ENCODE assay signal across 12 cellular contexts in the genomic region with DNA sequence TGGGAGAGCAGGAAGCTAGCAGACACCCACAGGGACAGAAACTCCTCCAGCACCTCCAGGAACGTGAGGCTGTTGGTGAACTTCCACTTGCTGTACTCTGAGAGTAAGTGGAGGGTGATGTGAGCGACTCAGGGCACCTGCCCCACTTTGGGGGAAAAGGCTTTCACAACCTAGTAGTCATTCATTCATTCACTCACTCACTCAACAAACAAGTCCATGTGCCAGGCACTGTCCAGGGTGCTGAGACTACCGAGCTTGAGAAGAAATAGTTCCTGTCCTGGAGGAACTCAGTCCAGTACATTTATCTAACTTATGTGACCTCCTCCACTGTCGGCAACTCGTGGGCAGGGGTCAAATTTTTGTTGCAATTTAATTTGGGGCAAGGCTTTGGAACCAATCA. TPM values are rescaled to one million over a fixed set of nuclear protein-coding genes. Genes with fewer than 3 reads are reported as not detected.
DNase-seq lines count a peak whose midpoint lies in the region; ATAC-seq and TF ChIP-seq lines count a peak whose summit lies in the region.
"Had no signal": no experiment of that assay in that cellular context is flagged by ENCODE, and none has a peak within 500 bp of the region (broad histone marks: within the 10 kb centered on the region; RNA-seq: fewer than 3 reads in every experiment).

No MANE protein-coding gene starts in this region.

- DNase-seq in MV-4-11 (lab: John Stamatoyannopoulos, UW) (peak; percentile 42), brain microvascular endothelial cell (peak; percentile 16), SKM-1 treated with dmso at 0.1 percent for 144 hours (lab: John Stamatoyannopoulos, UW; ENCODE audit: unreplicated experiment) (no peak), psoas muscle (no peak)
- DNase-seq in activated T-helper 1 cell treated with anti-CD3 and anti-CD28 coated beads, Interleukin-12 subunit alpha, Interleukin-12 subunit beta, Interleukin-2, Interleukin-4 antibody, amounts not matched to agents 30 ng/mL and 10 ng/mL and 1 ng/mL, durations not matched to agents 14 hours and 24 hours and 36 hours (ENCODE audit: low spot score): no peak
- DNase-seq in activated CD4-positive, CD25-positive, alpha-beta regulatory T cell (lab: John Stamatoyannopoulos, UW): no peak
- DNase-seq: activated T-cell treated with anti-CD3 and anti-CD28 coated beads, Interleukin-2, amount 50 U/mL, for 72 hours; CD8-positive, alpha-beta memory T cell; NCI-H1092; SHP77 had no signal

- H3K27me3 ChIP-seq in brain microvascular endothelial cell (replicated peaks) (no peaks in the 10 kb centered on the region), liver (ENCODE audit: control insufficient read depth in 4 of 4, insufficient read depth in 4 of 4, low read length in 3 of 4) (no peaks in the 10 kb centered on the region), psoas muscle (ENCODE audit: insufficient read depth in 3 of 3, low read length in 2 of 3) (no peaks in the 10 kb centered on the region)

- CTCF ChIA-PET in HEK293 (lab: Yijun Ruan, JAX): interaction anchor here (0.9 to 11.4 kb wide), 4 partner anchors 8 to 223 kb away, joined by 3 to 278 read pairs (median 4); no protein-coding TSS in a partner anchor

- H3K4me3 Mint-ChIP-seq in activated T-helper 1 cell treated with anti-CD3 and anti-CD28 coated beads, Interleukin-12 subunit alpha, Interleukin-12 subunit beta, Interleukin-2, Interleukin-4 antibody, amounts not matched to agents 30 ng/mL and 10 ng/mL and 1 ng/mL, durations not matched to agents 14 hours and 24 hours and 36 hours: no peak overlapping the region
- H3K4me3 Mint-ChIP-seq: activated T-cell treated with anti-CD3 and anti-CD28 coated beads, Interleukin-2, amount 50 U/mL, for 72 hours; CD8-positive, alpha-beta memory T cell had no signal

- H3K9me3 Mint-ChIP-seq in activated T-helper 1 cell treated with anti-CD3 and anti-CD28 coated beads, Interleukin-12 subunit alpha, Interleukin-12 subunit beta, Interleukin-2, Interleukin-4 antibody, amounts not matched to agents 30 ng/mL and 10 ng/mL and 1 ng/mL, durations not matched to agents 14 hours and 24 hours and 36 hours: no peaks in the 10 kb centered on the region
- H3K9me3 Mint-ChIP-seq: activated T-cell treated with anti-CD3 and anti-CD28 coated beads, Interleukin-2, amount 50 U/mL, for 72 hours; CD8-positive, alpha-beta memory T cell had no signal

- H3K9ac ChIP-seq in liver (ENCODE audit: low read depth in 1 of 2, low read length in 2 of 2): no peak overlapping the region

- intact Hi-C loops in activated T-helper 1 cell treated with anti-CD3 and anti-CD28 coated beads, Interleukin-12 subunit alpha, Interleukin-12 subunit beta, Interleukin-2, Interleukin-4 antibody, amounts not matched to agents 30 ng/mL and 10 ng/mL and 1 ng/mL, durations not matched to agents 14 hours and 24 hours and 36 hours (cut with micrococcal nuclease): loop anchor here (10.0 kb wide), 1 partner anchor 273 kb away; no protein-coding TSS in a partner anchor
- intact Hi-C loops in psoas muscle (cut with DNase I): loop anchor here (5.0 to 10.0 kb wide), 3 partner anchors 105 to 423 kb away; no protein-coding TSS in a partner anchor

- H3K27ac ChIP-seq in HEK293 (ENCODE audit: extremely low read depth, low read depth, low read length) (no peak overlapping the region), brain microvascular endothelial cell (no peak overlapping the region), liver (ENCODE audit: low read depth in 1 of 2, low read length in 2 of 2) (no peak overlapping the region), psoas muscle (no peak overlapping the region)

- H3K4me1 ChIP-seq in HEK293 (ENCODE audit: control insufficient read depth, insufficient read depth, low read length) (no peaks in the 10 kb centered on the region), liver (ENCODE audit: control insufficient read depth in 4 of 4, insufficient read depth in 4 of 4, low read length in 3 of 4) (peaks cover 0 to 2% (median 0%) of the 10 kb centered on the region in 4 donors), psoas muscle (no peaks in the 10 kb centered on the region)

- H3K27me3 Mint-ChIP-seq in activated T-helper 1 cell treated with anti-CD3 and anti-CD28 coated beads, Interleukin-12 subunit alpha, Interleukin-12 subunit beta, Interleukin-2, Interleukin-4 antibody, amounts not matched to agents 30 ng/mL and 10 ng/mL and 1 ng/mL, durations not matched to agents 14 hours and 24 hours and 36 hours (ENCODE audit: insufficient read depth): peaks cover 2% of the 10 kb centered on the region
- H3K27me3 Mint-ChIP-seq: CD8-positive, alpha-beta memory T cell had no signal

- ATAC-seq in psoas muscle: no peak
- ATAC-seq: activated T-cell treated with anti-CD3 and anti-CD28 coated beads, Interleukin-2, amount 50 U/mL, for 72 hours had no signal

- peaks cover 5% of the 10 kb centered on the region for H3K4me1 Mint-ChIP-seq in activated T-helper 1 cell treated with anti-CD3 and anti-CD28 coated beads, Interleukin-12 subunit alpha, Interleukin-12 subunit beta, Interleukin-2, Interleukin-4 antibody, amounts not matched to agents 30 ng/mL and 10 ng/mL and 1 ng/mL, durations not matched to agents 14 hours and 24 hours and 36 hours (ENCODE audit: low read depth)

- WGBS in liver: 60% methylated on average over 5 of the region's 5 CpGs
- WGBS in psoas muscle, 3 donors: 51 to 53% (median 53%) methylated on average over 5 of the region's 5 CpGs

- POLR2A ChIA-PET in HEK293 (lab: Yijun Ruan, JAX): no interaction called here

- H3K36me3 ChIP-seq in HEK293 (ENCODE audit: control insufficient read depth in 2 of 2, insufficient read depth in 1 of 2, low read length in 2 of 2) (no peaks in the 10 kb centered on the region), brain microvascular endothelial cell (replicated peaks) (no peaks in the 10 kb centered on the region), liver (ENCODE audit: control insufficient read depth in 4 of 4, insufficient read depth in 3 of 4, low read depth in 1 of 4, low read length in 3 of 4) (no peaks in the 10 kb centered on the region), psoas muscle (ENCODE audit: insufficient read depth in 1 of 2, low read depth in 1 of 2) (no peaks in the 10 kb centered on the region)

- TF ChIP-seq RAD21 in liver (IDR thresholded peaks at IDR 0.05): no peak

- TF ChIP-seq CTCF in HEK293 (tag by site-specific recombination; IDR thresholded peaks at IDR 0.05) (no peak), brain microvascular endothelial cell (IDR thresholded peaks at IDR 0.05; ENCODE audit: low read depth, low read length, missing control alignments) (no peak), liver (IDR thresholded peaks at IDR 0.05; ENCODE audit: low read depth, low read length, missing input control) (no peak), psoas muscle (IDR thresholded peaks at IDR 0.05) (no peak)

- in situ Hi-C loops in brain microvascular endothelial cell (cut with HindIII; ENCODE audit: low pct_ligation_motif_present, low sequenced_read_pairs): no loop called here

- H3K4me3 ChIP-seq in HEK293 (ENCODE audit: low read depth, low read length) (no peak overlapping the region), brain microvascular endothelial cell (ENCODE audit: low read depth, low read length) (no peak overlapping the region), liver (ENCODE audit: low read depth in 1 of 3, low read length in 3 of 3) (no peak overlapping the region), psoas muscle (no peak overlapping the region)

- H3K36me3 Mint-ChIP-seq in activated T-helper 1 cell treated with anti-CD3 and anti-CD28 coated beads, Interleukin-12 subunit alpha, Interleukin-12 subunit beta, Interleukin-2, Interleukin-4 antibody, amounts not matched to agents 30 ng/mL and 10 ng/mL and 1 ng/mL, durations not matched to agents 14 hours and 24 hours and 36 hours (ENCODE audit: low read depth): no peaks in the 10 kb centered on the region
- H3K36me3 Mint-ChIP-seq: CD8-positive, alpha-beta memory T cell had no signal

- no peaks in the 10 kb centered on the region for H3K9me3 ChIP-seq in HEK293 (ENCODE audit: control insufficient read depth, insufficient read depth, low read depth, low read length)
- H3K9me3 ChIP-seq in liver (ENCODE audit: control insufficient read depth in 4 of 4, low read length in 3 of 4): no peaks in the 10 kb centered on the region
- no peaks in the 10 kb centered on the region for H3K9me3 ChIP-seq in psoas muscle

- no peak overlapping the region for H3K27ac Mint-ChIP-seq in activated T-helper 1 cell treated with anti-CD3 and anti-CD28 coated beads, Interleukin-12 subunit alpha, Interleukin-12 subunit beta, Interleukin-2, Interleukin-4 antibody, amounts not matched to agents 30 ng/mL and 10 ng/mL and 1 ng/mL, durations not matched to agents 14 hours and 24 hours and 36 hours
- H3K27ac Mint-ChIP-seq: activated T-cell treated with anti-CD3 and anti-CD28 coated beads, Interleukin-2, amount 50 U/mL, for 72 hours; CD8-positive, alpha-beta memory T cell had no signal

TF ChIP-seq in HEK293, 187 proteins besides CTCF, POLR2A, EP300 and RAD21 (continues in another document):
- TF ChIP-seq ZNF707 (tag by site-specific recombination; IDR thresholded peaks at IDR 0.05): no peak
- TF ChIP-seq KLF1 (tag by site-specific recombination; IDR thresholded peaks at IDR 0.05): no peak
- TF ChIP-seq TRIM28 (IDR thresholded peaks at IDR 0.05; ENCODE audit: borderline replicate concordance, low read length): no peak
- no peak for TF ChIP-seq ZNF843 (tag by site-specific recombination; IDR thresholded peaks at IDR 0.05)
- no peak for TF ChIP-seq EGR2 (tag by site-specific recombination; IDR thresholded peaks at IDR 0.05; ENCODE audit: low read depth)
- no peak for TF ChIP-seq ZNF426 (tag by site-specific recombination; IDR thresholded peaks at IDR 0.05)
- TF ChIP-seq ZNF76 (tag by site-specific recombination; IDR thresholded peaks at IDR 0.05; ENCODE audit: borderline replicate concordance, low read depth): no peak

TF ChIP-seq in liver, 16 proteins besides CTCF, POLR2A, EP300 and RAD21 (continues in another document):
- TF ChIP-seq, protein P1, sequence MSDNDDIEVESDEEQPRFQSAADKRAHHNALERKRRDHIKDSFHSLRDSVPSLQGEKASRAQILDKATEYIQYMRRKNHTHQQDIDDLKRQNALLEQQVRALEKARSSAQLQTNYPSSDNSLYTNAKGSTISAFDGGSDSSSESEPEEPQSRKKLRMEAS (IDR thresholded peaks at IDR 0.05): no peak

RNA-seq across cellular contexts. Expression of a gene that starts 26.6 kb away (rescaled TPM):
- 10 to 100 TPM; 12.7 to 14.3 TPM for total RNA-seq in liver
- 10 to 100 TPM in 1 of 2 donors, 1 to 10 TPM in 1; 6.1 to 24.7 TPM for polyA plus RNA-seq in liver
- 38.4 and 39.7 TPM in 2 replicates for total RNA-seq in activated T-helper 1 cell treated with anti-CD3 and anti-CD28 coated beads, Interleukin-12 subunit alpha, Interleukin-12 subunit beta, Interleukin-2, Interleukin-4 antibody, amounts not matched to agents 30 ng/mL and 10 ng/mL and 1 ng/mL, durations not matched to agents 14 hours and 24 hours and 36 hours
- 10 to 100 TPM in 3 of 4 donors, 1 to 10 TPM in 1; 9.6 to 11.7 (median 11.1) TPM for total RNA-seq in psoas muscle
- polyA plus RNA-seq in psoas muscle: 10 to 100 TPM in 1 of 3 donors, 1 to 10 TPM in 2; 4.3 to 10.3 (median 7.9) TPM

Comparison
In these comparisons a context has a peak if more than half of its experiments do, and no peak if none do; other contexts are left out.
1. DNase-seq: peak in MV-4-11 (single experiment) and brain microvascular endothelial cell (single experiment); none in activated T-helper 1 cell treated with anti-CD3 and anti-CD28 coated beads, Interleukin-12 subunit alpha, Interleukin-12 subunit beta, Interleukin-2, Interleukin-4 antibody, amounts not matched to agents 30 ng/mL and 10 ng/mL and 1 ng/mL, durations not matched to agents 14 hours and 24 hours and 36 hours (single experiment), activated CD4-positive, CD25-positive, alpha-beta regulatory T cell (0 of 4), SKM-1 treated with dmso at 0.1 percent for 144 hours (single experiment) and psoas muscle (0 of 2).